8 cellular contexts compared by ENCODE assay signal in the genomic region with DNA sequence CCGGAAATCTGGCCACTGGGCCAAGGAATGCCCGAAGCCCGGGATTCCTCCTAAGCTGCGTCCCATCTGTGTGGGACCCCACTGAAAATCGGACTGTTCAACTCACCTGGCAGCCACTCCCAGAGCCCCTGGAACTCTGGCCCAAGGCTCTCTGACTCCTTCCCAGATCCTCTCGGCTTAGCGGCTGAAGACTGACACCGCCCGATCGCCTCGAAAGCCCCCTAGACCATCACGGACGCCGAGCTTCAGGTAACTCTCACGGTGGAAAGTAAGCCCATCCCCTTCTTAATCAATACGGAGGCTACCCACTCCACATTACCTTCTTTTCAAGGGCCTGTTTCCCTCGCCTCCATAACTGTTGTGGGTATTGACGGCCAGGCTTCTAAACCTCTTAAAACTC. TPM values are rescaled to one million over a fixed set of nuclear protein-coding genes. Genes with fewer than 3 reads are reported as not detected.
DNase-seq lines count a peak whose midpoint lies in the region; ATAC-seq and TF ChIP-seq lines count a peak whose summit lies in the region.
"Not testable (repeated sequence)": the region's sequence is repeated elsewhere in the genome, so short reads cannot be mapped to it uniquely, and the experiment has no call there.
"Had no signal": no experiment of that assay in that cellular context is flagged by ENCODE, and none has a peak within 500 bp of the region (broad histone marks: within the 10 kb centered on the region; RNA-seq: fewer than 3 reads in every experiment).

No MANE protein-coding gene starts in this region.

- ATAC-seq in WTC11: not testable (repeated sequence)

- not testable (repeated sequence) for H3K9me3 Mint-ChIP-seq in WTC11, endodermal cell, mesothelial cell of epicardium

- POLR2A ChIA-PET in WTC11 (lab: Charles Lee): not testable (repeated sequence)

- H3K4me3 Mint-ChIP-seq in WTC11 (peak overlapping the region; percentile 98), endodermal cell (peak overlapping the region; percentile 93), mesothelial cell of epicardium (peak overlapping the region; percentile 15)

- CTCF ChIA-PET in WTC11 (lab: Charles Lee): not testable (repeated sequence)

- peaks cover 23% of the 10 kb centered on the region for H3K36me3 ChIP-seq in H7 (replicated peaks; ENCODE audit: control insufficient read depth, insufficient read depth, low read length)
- not testable (repeated sequence) for H3K36me3 ChIP-seq in HUES6 (ENCODE audit: control insufficient read depth, insufficient read depth, low read length); endodermal cell (ENCODE audit: control insufficient read depth, insufficient read depth, low read length)

- H3K27ac ChIP-seq in HUES6 (ENCODE audit: low read depth, low read length): peak overlapping the region; percentile 64; the same call in 1 of the 2 replicates
- H3K27ac ChIP-seq in endodermal cell (ENCODE audit: low read depth, low read length): not testable (repeated sequence)

- H3K4me1 Mint-ChIP-seq in WTC11: peaks cover 28% of the 10 kb centered on the region
- peaks cover 36% of the 10 kb centered on the region for H3K4me1 Mint-ChIP-seq in endodermal cell
- H3K4me1 Mint-ChIP-seq in mesothelial cell of epicardium: peaks cover 35% of the 10 kb centered on the region

- H3K27me3 Mint-ChIP-seq in WTC11 (ENCODE audit: low read depth) (peaks cover 17% of the 10 kb centered on the region), mesothelial cell of epicardium (ENCODE audit: low read depth) (peaks cover 26% of the 10 kb centered on the region)
- H3K27me3 Mint-ChIP-seq in endodermal cell (ENCODE audit: insufficient read depth): not testable (repeated sequence)

- peaks cover 25% of the 10 kb centered on the region for H3K4me1 ChIP-seq in HUES6 (ENCODE audit: control insufficient read depth, insufficient read depth, low read length)
- not testable (repeated sequence) for H3K4me1 ChIP-seq in endodermal cell (ENCODE audit: control insufficient read depth, insufficient read depth, low read length)

- not testable (repeated sequence) for DNase-seq in H7; WTC11 (ENCODE audit: low spot score); endodermal cell; mesothelial cell of epicardium (ENCODE audit: low spot score in 2 of 2, unreplicated experiment in 2 of 2)

- H3K36me3 Mint-ChIP-seq in WTC11: peaks cover 37% of the 10 kb centered on the region
- H3K36me3 Mint-ChIP-seq in endodermal cell (ENCODE audit: low read depth); mesothelial cell of epicardium: not testable (repeated sequence)

- H3K4me3 ChIP-seq in H7 (ENCODE audit: insufficient read depth, low read depth, low read length): peak overlapping the region; percentile 69
- H3K4me3 ChIP-seq in HUES6 (ENCODE audit: low read depth, low read length): peak overlapping the region; percentile 63
- H3K4me3 ChIP-seq in endodermal cell (ENCODE audit: low read length): peak overlapping the region; percentile 74
- H3K4me3 ChIP-seq in iPS-11a (ENCODE audit: low read depth, low read length): peak overlapping the region; percentile 65
- H3K4me3 ChIP-seq in iPS-18c (ENCODE audit: insufficient read depth, low read depth, low read length): peak overlapping the region; percentile 57

- H3K9ac ChIP-seq in HUES6 (ENCODE audit: low read length): peak overlapping the region; percentile 97
- peak overlapping the region; percentile 41 for H3K9ac ChIP-seq in endodermal cell (ENCODE audit: extremely low read depth, low read length, poor library complexity, severe bottlenecking)

- H3K27me3 ChIP-seq in H7 (ENCODE audit: control insufficient read depth, insufficient read depth, low read length); HUES6 (ENCODE audit: control insufficient read depth, insufficient read depth, low read length); endodermal cell (ENCODE audit: control insufficient read depth, insufficient read depth, low read length, poor library complexity, severe bottlenecking): not testable (repeated sequence)

- not testable (repeated sequence) for H3K9me3 ChIP-seq in HUES6 (ENCODE audit: control insufficient read depth, insufficient read depth, low read depth, low read length); endodermal cell (ENCODE audit: control insufficient read depth, low read length); iPS-18c (ENCODE audit: control insufficient read depth, insufficient read depth, low read length)

- 11% methylated on average over 14 of the region's 18 CpGs; no CpG with 5 or more reads in 1 of the 2 experiments for WGBS in endodermal cell (ENCODE audit: insufficient coverage in 1 of 2, insufficient read length in 1 of 2), 2 experiments

- not testable (repeated sequence) for TF ChIP-seq CTCF in WTC11 (IDR thresholded peaks at IDR 0.05); endodermal cell (conservative IDR thresholded peaks at IDR 0.05); mesothelial cell of epicardium (IDR thresholded peaks at IDR 0.05; ENCODE audit: unreplicated experiment)

- H3K27ac Mint-ChIP-seq in WTC11: peak overlapping the region; percentile 94
- peak overlapping the region; percentile 94 for H3K27ac Mint-ChIP-seq in endodermal cell
- not testable (repeated sequence) for H3K27ac Mint-ChIP-seq in mesothelial cell of epicardium

TF ChIP-seq in WTC11, 78 proteins besides CTCF, POLR2A, EP300 and RAD21:
- TF ChIP-seq, protein P1, sequence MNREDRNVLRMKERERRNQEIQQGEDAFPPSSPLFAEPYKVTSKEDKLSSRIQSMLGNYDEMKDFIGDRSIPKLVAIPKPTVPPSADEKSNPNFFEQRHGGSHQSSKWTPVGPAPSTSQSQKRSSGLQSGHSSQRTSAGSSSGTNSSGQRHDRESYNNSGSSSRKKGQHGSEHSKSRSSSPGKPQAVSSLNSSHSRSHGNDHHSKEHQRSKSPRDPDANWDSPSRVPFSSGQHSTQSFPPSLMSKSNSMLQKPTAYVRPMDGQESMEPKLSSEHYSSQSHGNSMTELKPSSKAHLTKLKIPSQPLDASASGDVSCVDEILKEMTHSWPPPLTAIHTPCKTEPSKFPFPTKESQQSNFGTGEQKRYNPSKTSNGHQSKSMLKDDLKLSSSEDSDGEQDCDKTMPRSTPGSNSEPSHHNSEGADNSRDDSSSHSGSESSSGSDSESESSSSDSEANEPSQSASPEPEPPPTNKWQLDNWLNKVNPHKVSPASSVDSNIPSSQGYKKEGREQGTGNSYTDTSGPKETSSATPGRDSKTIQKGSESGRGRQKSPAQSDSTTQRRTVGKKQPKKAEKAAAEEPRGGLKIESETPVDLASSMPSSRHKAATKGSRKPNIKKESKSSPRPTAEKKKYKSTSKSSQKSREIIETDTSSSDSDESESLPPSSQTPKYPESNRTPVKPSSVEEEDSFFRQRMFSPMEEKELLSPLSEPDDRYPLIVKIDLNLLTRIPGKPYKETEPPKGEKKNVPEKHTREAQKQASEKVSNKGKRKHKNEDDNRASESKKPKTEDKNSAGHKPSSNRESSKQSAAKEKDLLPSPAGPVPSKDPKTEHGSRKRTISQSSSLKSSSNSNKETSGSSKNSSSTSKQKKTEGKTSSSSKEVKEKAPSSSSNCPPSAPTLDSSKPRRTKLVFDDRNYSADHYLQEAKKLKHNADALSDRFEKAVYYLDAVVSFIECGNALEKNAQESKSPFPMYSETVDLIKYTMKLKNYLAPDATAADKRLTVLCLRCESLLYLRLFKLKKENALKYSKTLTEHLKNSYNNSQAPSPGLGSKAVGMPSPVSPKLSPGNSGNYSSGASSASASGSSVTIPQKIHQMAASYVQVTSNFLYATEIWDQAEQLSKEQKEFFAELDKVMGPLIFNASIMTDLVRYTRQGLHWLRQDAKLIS (CRISPR knock-in tag; IDR thresholded peaks at IDR 0.05; ENCODE audit: borderline replicate concordance): peak; percentile 60; the same call in 1 of the 2 replicates

RNA-seq across cellular contexts. Expression of a gene that starts 51.4 kb away (rescaled TPM):
- total RNA-seq in H7 (2014; rRNA removed; shearing (Covaris generic)): 88.2 and 98.0 TPM in 2 replicates
- total RNA-seq in WTC11 (2021): 24.5 to 56.6 TPM (median 31.8 TPM) in 3 replicates
- total RNA-seq in endodermal cell: 1 to 10 TPM in 1 of 2 donors, under 1 TPM in 1; 0.31 to 8.8 TPM
- polyA plus RNA-seq in endodermal cell (2013, experiment 1 of 2): 17.8 TPM
- 27.3 TPM for polyA plus RNA-seq in endodermal cell (2013, experiment 2 of 2)
- total RNA-seq in mesothelial cell of epicardium: 23.9 to 33.3 TPM (median 30.3 TPM) in 3 replicates
- polyA plus RNA-seq: CD4-positive, alpha-beta memory T cell had no signal

Comparison
In these comparisons a context has a peak if more than half of its experiments do, and no peak if none do; other contexts are left out.
1. H3K4me3 Mint-ChIP-seq: peak in every context shown above with its lines; median percentile 98 in WTC11; 93 in endodermal cell; 15 in mesothelial cell of epicardium.